In the genomic region with DNA sequence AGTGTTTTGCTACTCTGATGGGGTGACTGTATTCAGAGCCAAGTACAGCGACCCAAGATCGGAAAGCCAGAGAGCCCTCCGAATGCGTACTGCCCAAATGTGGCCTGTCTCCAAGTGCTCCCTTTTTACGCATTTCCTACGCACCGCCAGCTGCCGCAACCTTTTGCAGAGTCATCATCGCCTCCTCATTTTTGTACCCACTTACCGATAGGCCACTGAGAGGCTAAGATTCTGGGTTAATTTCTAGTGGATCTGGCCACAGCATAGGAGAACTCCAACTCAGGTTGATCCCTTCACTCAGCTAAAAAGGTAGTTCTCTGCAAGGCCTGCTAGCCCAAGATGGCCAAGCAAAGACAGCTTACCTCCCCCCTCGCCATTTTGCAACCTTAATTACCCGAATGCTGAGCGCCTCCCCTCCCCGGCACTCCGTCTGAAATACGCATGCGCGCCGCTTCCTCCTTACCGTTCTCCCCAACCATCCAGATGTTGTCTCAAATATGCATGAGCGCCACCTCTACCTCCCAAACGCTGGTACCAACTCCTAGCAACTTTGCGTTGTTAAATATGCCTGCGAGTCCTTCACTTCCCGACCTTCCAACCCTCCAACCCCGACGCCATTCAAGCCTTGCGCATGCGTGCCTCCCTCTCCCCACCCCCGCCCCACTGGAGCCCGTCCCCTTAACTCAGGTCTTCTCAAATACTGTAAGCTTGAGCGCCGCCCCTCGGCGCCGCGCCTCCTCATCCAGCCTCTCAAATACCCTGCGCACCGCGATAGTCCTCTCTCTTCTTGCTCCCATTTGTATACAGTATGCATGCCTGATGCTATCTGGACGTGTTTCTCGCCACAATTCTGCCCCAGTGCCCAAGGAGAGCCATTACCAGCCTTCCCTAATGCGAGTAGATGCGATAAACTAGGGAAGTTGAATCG, we compare ENCODE assay signal across 9 cellular contexts. TPM values are rescaled to one million over a fixed set of nuclear protein-coding genes. Genes with fewer than 3 reads are reported as not detected.
DNase-seq lines count a peak whose midpoint lies in the region; ATAC-seq and TF ChIP-seq lines count a peak whose summit lies in the region.
"Had no signal": no experiment of that assay in that cellular context is flagged by ENCODE, and none has a peak within 500 bp of the region (broad histone marks: within the 10 kb centered on the region; RNA-seq: fewer than 3 reads in every experiment).

No MANE protein-coding gene starts in this region.

- H3K36me3 ChIP-seq in CD4-positive, CD25-positive, alpha-beta regulatory T cell (ENCODE audit: control insufficient read depth, insufficient read depth, low read length) = peaks cover 3% of the 10 kb centered on the region
- peaks cover 0 to 2% of the 10 kb centered on the region in 2 donors for H3K36me3 ChIP-seq in lung (ENCODE audit: control insufficient read depth in 2 of 2, insufficient read depth in 2 of 2, low read length in 2 of 2)

- H3K36me3 Mint-ChIP-seq in CD4-positive, CD25-positive, alpha-beta regulatory T cell = no peaks in the 10 kb centered on the region

- intact Hi-C loops in dorsolateral prefrontal cortex (cut with DNase I) = loop anchor here in 1 of 2 donors (5.0 kb wide), 2 partner anchors 130 to 160 kb away; a partner anchor contains a TSS

- peak overlapping the region; percentile 94 to 100 (median 97) for H3K4me3 Mint-ChIP-seq in CD4-positive, CD25-positive, alpha-beta regulatory T cell

- TF ChIP-seq CTCF in dorsolateral prefrontal cortex (IDR thresholded peaks at IDR 0.05 in 54 of 56, conservative IDR thresholded peaks at IDR 0.05 in 2 of 56; ENCODE audit: low read depth in 1 of 56, partially characterized antibody in 56 of 56) = peak in 51 of 56 donors; percentile 18 to 59 (median 36)
- no peak for TF ChIP-seq CTCF in lung (IDR thresholded peaks at IDR 0.05; ENCODE audit: control extremely low read depth, extremely low read depth)

- ATAC-seq in CD4-positive, CD25-positive, alpha-beta regulatory T cell (ENCODE audit: low read depth in 2 of 2) = peak; percentile 88 to 90
- ATAC-seq in GM19395 (IDR thresholded peaks at IDR 0.05; ENCODE audit: unreplicated experiment) = peak; percentile 87
- ATAC-seq in HG03558 (IDR thresholded peaks at IDR 0.05; ENCODE audit: extremely low read depth, unreplicated experiment) = peak; percentile 92
- peak; percentile 88 for ATAC-seq in lung (ENCODE audit: insufficient read depth, low FRiP score)

- 1 to 21% methylated on average over 42 to 45 of the region's 45 CpGs for WGBS in lung, 2 donors

- peaks cover 12% of the 10 kb centered on the region for H3K27me3 Mint-ChIP-seq in CD4-positive, CD25-positive, alpha-beta regulatory T cell

- peak overlapping the region; percentile 99 for H3K4me3 ChIP-seq in CD4-positive, CD25-positive, alpha-beta regulatory T cell (ENCODE audit: low read depth, low read length)
- H3K4me3 ChIP-seq in dorsolateral prefrontal cortex (peak overlapping the region; percentile 47 to 80 (median 65)), lung (peak overlapping the region; percentile 56)

- H3K9me3 Mint-ChIP-seq in CD4-positive, CD25-positive, alpha-beta regulatory T cell = peaks cover 0 to 1% (median 0%) of the 10 kb centered on the region in 7 donors

- peaks cover 16% of the 10 kb centered on the region for H3K4me1 ChIP-seq in CD4-positive, CD25-positive, alpha-beta regulatory T cell (ENCODE audit: control insufficient read depth, insufficient read depth, low read length, poor library complexity, severe bottlenecking)
- H3K4me1 ChIP-seq in lung (ENCODE audit: control insufficient read depth in 2 of 2, insufficient read depth in 2 of 2, low read length in 2 of 2) = peaks cover 0 to 3% of the 10 kb centered on the region in 2 donors

- peak overlapping the region; percentile 98 for H3K27ac Mint-ChIP-seq in CD4-positive, CD25-positive, alpha-beta regulatory T cell

- H3K27ac ChIP-seq in CD4-positive, CD25-positive, alpha-beta regulatory T cell (ENCODE audit: insufficient read depth, low read length, poor library complexity, severe bottlenecking) = peak overlapping the region; percentile 86
- H3K27ac ChIP-seq in dorsolateral prefrontal cortex (peak overlapping the region; percentile 52 to 96 (median 89)), lung (ENCODE audit: low read depth in 1 of 2, low read length in 1 of 2) (peak overlapping the region; percentile 94)

- peaks cover 0 to 22% (median 11%) of the 10 kb centered on the region in 4 donors for H3K4me1 Mint-ChIP-seq in CD4-positive, CD25-positive, alpha-beta regulatory T cell

- H3K9me3 ChIP-seq in CD4-positive, CD25-positive, alpha-beta regulatory T cell (ENCODE audit: control insufficient read depth in 2 of 2, low read length in 2 of 2) = no peaks in the 10 kb centered on the region
- peaks cover 0 to 7% of the 10 kb centered on the region in 2 donors for H3K9me3 ChIP-seq in lung (ENCODE audit: control insufficient read depth in 2 of 2, insufficient read depth in 1 of 2, low read length in 1 of 2)

- DNase-seq in CD4-positive, CD25-positive, alpha-beta regulatory T cell = peak; percentile 74 to 92 (median 86)
- DNase-seq in NCI-H748 treated with DMSO at 0.1 percent for 48 hours (lab: John Stamatoyannopoulos, UW) (peak; percentile 93), dorsolateral prefrontal cortex (peak; percentile 74 to 94 (median 88)), lung (ENCODE audit: low spot score) (peak; percentile 84)
- DNase-seq in activated CD4-positive, alpha-beta T cell treated with anti-CD3 and anti-CD28 coated beads, Interleukin-2, amount 50 U/mL, for 48 hours = peak; percentile 76 to 81
- DNase-seq in stimulated activated CD4-positive, alpha-beta T cell treated with anti-CD3 and anti-CD28 coated beads, TNF-alpha, amount 100 ng/mL, for 24 hours (ENCODE audit: low read depth in 3 of 3) = peak; percentile 60 to 78 (median 62)

- no peaks in the 10 kb centered on the region for H3K27me3 ChIP-seq in CD4-positive, CD25-positive, alpha-beta regulatory T cell (ENCODE audit: control insufficient read depth, insufficient read depth, low read length)
- peaks cover 0 to 56% (median 5%) of the 10 kb centered on the region in 45 donors for H3K27me3 ChIP-seq in dorsolateral prefrontal cortex
- peaks cover 5% of the 10 kb centered on the region for H3K27me3 ChIP-seq in lung (ENCODE audit: control insufficient read depth, insufficient read depth)

RNA-seq across cellular contexts. Expression of a gene that starts 11.8 kb away (rescaled TPM):
- total RNA-seq in CD4-positive, CD25-positive, alpha-beta regulatory T cell = not detected
- not detected for polyA plus RNA-seq in CD4-positive, CD25-positive, alpha-beta regulatory T cell
- total RNA-seq in dorsolateral prefrontal cortex (not detected), lung (not detected)
- not detected for polyA plus RNA-seq in lung
- total RNA-seq: subcutaneous adipose tissue had no signal

Comparison
In these comparisons a context has a peak if more than half of its experiments do, and no peak if none do; other contexts are left out.
1. Peak in every context shown above with its lines: DNase-seq, ATAC-seq, H3K4me3 ChIP-seq and H3K27ac ChIP-seq.